In the genomic region with DNA sequence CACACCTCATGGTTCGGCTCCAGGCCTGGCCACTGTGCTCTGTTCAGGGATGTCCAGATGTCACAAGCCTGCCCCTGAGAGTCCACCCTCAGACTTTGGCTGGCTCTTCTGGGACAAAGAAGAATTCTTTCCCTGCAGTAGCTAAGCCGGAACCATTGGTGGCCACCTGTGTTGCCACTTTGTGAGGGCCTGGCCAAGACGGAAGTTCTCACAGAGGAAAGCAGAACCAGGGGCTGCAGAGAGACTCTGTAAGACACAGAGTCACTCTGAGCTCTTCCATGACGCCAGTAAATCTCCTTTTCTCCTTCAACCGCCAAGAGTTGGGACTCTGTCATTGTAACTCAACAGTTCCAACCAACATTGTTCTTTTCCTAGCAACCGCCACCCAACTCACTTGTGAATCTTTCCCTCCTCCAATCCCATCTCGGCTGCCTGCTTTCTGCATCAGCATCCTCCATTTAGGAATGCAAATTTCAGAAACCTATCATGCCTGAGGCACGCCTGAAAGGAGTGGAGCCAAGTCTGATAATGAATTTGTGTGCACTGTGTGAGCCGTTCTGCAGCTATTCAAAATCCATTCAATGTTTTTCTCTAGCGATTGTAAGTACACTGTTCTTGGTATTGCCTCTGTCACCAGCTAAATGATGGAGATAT, we compare ENCODE assay signal across 28 cellular contexts. TPM values are rescaled to one million over a fixed set of nuclear protein-coding genes. Genes with fewer than 3 reads are reported as not detected.
DNase-seq lines count a peak whose midpoint lies in the region; ATAC-seq, FAIRE-seq and TF ChIP-seq lines count a peak whose summit lies in the region.
"Had no signal": no experiment of that assay in that cellular context is flagged by ENCODE, and none has a peak within 500 bp of the region (broad histone marks: within the 10 kb centered on the region; RNA-seq: fewer than 3 reads in every experiment).

No MANE protein-coding gene starts in this region.

- no peak overlapping the region for H2BK120ac ChIP-seq in neuronal stem cell (ENCODE audit: low read depth, low read length)

- H3K27ac Mint-ChIP-seq in CD14-positive monocyte, result peak overlapping the region in 4 of 7 donors; percentile 2 to 78 (median 56)
- H3K27ac Mint-ChIP-seq in astrocyte (ENCODE audit: unreplicated experiment), result no peak overlapping the region
- H3K27ac Mint-ChIP-seq: activated CD4-positive, alpha-beta memory T cell treated with anti-CD3 and anti-CD28 coated beads, Interleukin-2, amount 10 ng/mL, durations not matched to agents 7 days and 5 days had no signal

- H3K9me3 Mint-ChIP-seq in CD14-positive monocyte (peaks cover 0 to 6% (median 0%) of the 10 kb centered on the region in 7 donors), astrocyte (ENCODE audit: unreplicated experiment) (no peaks in the 10 kb centered on the region)
- H3K9me3 Mint-ChIP-seq: activated CD4-positive, alpha-beta memory T cell treated with anti-CD3 and anti-CD28 coated beads, Interleukin-2, amount 10 ng/mL, durations not matched to agents 7 days and 5 days had no signal

- H4K91ac ChIP-seq in neuronal stem cell (ENCODE audit: low read depth, low read length, poor library complexity), result no peak overlapping the region

- H3K4me1 ChIP-seq in astrocyte (ENCODE audit: insufficient read depth, low read length) (peaks cover 22% of the 10 kb centered on the region), neuronal stem cell (ENCODE audit: control insufficient read depth in 2 of 2, insufficient read depth in 1 of 2, low read depth in 1 of 2, low read length in 2 of 2) (peaks cover 1 to 11% of the 10 kb centered on the region in 2 donors), upper lobe of right lung (no peaks in the 10 kb centered on the region)

- no peaks in the 10 kb centered on the region for H3K36me3 ChIP-seq in astrocyte (ENCODE audit: insufficient read depth, low read length)
- no peaks in the 10 kb centered on the region for H3K36me3 ChIP-seq in neuronal stem cell (replicated peaks in 1 of 2; ENCODE audit: control insufficient read depth in 2 of 2, insufficient read depth in 2 of 2, low read length in 2 of 2)
- no peaks in the 10 kb centered on the region for H3K36me3 ChIP-seq in upper lobe of right lung
- H3K36me3 ChIP-seq: gastroesophageal sphincter, ovary, vagina had no signal

- no peak overlapping the region for H4K8ac ChIP-seq in neuronal stem cell (ENCODE audit: low read depth, low read length)

- TF ChIP-seq CTCF in CD14-positive monocyte (IDR thresholded peaks at IDR 0.05), result no peak
- TF ChIP-seq CTCF in astrocyte (IDR thresholded peaks at IDR 0.05; ENCODE audit: insufficient read depth, low read depth, low read length), result no peak
- no peak for TF ChIP-seq CTCF in upper lobe of right lung (IDR thresholded peaks at IDR 0.05)

- H3K27me3 ChIP-seq in astrocyte (ENCODE audit: insufficient read depth, low read length) (peaks cover 5% of the 10 kb centered on the region), neuronal stem cell (ENCODE audit: control insufficient read depth in 3 of 3, insufficient read depth in 3 of 3, low read depth in 1 of 3, low read length in 3 of 3) (peaks cover 0 to 27% (median 0%) of the 10 kb centered on the region in 3 experiments), upper lobe of right lung (no peaks in the 10 kb centered on the region)
- H3K27me3 ChIP-seq: gastroesophageal sphincter, ovary, vagina had no signal

- no peaks in the 10 kb centered on the region for H3K79me2 ChIP-seq in astrocyte (ENCODE audit: insufficient read depth, low read length)

- H3K79me1 ChIP-seq in neuronal stem cell (ENCODE audit: low read depth, low read length), result no peaks in the 10 kb centered on the region

- H3K9me3 ChIP-seq in astrocyte (ENCODE audit: insufficient read depth, low read depth, low read length) (no peaks in the 10 kb centered on the region), neuronal stem cell (replicated peaks in 1 of 2; ENCODE audit: control insufficient read depth in 2 of 2, insufficient read depth in 1 of 2, low read depth in 1 of 2, low read length in 2 of 2) (no peaks in the 10 kb centered on the region), upper lobe of right lung (no peaks in the 10 kb centered on the region)
- H3K9me3 ChIP-seq: vagina had no signal

- H3K4me3 Mint-ChIP-seq in CD14-positive monocyte (no peak overlapping the region), astrocyte (ENCODE audit: unreplicated experiment) (no peak overlapping the region)
- H3K4me3 Mint-ChIP-seq: activated CD4-positive, alpha-beta memory T cell treated with anti-CD3 and anti-CD28 coated beads, Interleukin-2, amount 10 ng/mL, durations not matched to agents 7 days and 5 days had no signal

- no peak overlapping the region for H3K14ac ChIP-seq in neuronal stem cell (ENCODE audit: low read length)

- H3K4ac ChIP-seq in neuronal stem cell (ENCODE audit: low read length), result no peak overlapping the region

- H3K4me1 Mint-ChIP-seq in CD14-positive monocyte, result peaks cover 12% of the 10 kb centered on the region
- peaks cover 17% of the 10 kb centered on the region for H3K4me1 Mint-ChIP-seq in astrocyte (ENCODE audit: low read depth, unreplicated experiment)
- H3K4me1 Mint-ChIP-seq: activated CD4-positive, alpha-beta memory T cell treated with anti-CD3 and anti-CD28 coated beads, Interleukin-2, amount 10 ng/mL, durations not matched to agents 7 days and 5 days had no signal

- DNase-seq in CD14-positive monocyte (ENCODE audit: low spot score) (peak; percentile 48), MV-4-11 (lab: John Stamatoyannopoulos, UW) (peak; percentile 44), astrocyte (ENCODE audit: low read depth) (peak; percentile 78), neuronal stem cell (ENCODE audit: low spot score) (no peak), NCI-H187 treated with DMSO at 0.1 percent for 48 hours (lab: John Stamatoyannopoulos, UW) (no peak), upper lobe of right lung (no peak)
- no peak for DNase-seq in activated CD4-positive, alpha-beta T cell treated with anti-CD3 and anti-CD28 coated beads for 1 hour
- DNase-seq: ACHN; activated CD4-positive, alpha-beta memory T cell treated with anti-CD3 and anti-CD28 coated beads, Interleukin-2, amount 10 ng/mL, durations not matched to agents 7 days and 5 days; amniotic stem cell; central memory CD4-positive, alpha-beta T cell; DMS53; dorsolateral prefrontal cortex; HCEC 1CT; kidney; NCI-H1417 treated with DMSO at 0.1 percent for 48 hours; NCI-H2171; NCI-H748 treated with DMSO at 0.1 percent for 48 hours; ovary; PC-9; right cardiac atrium; SIG-M5; stimulated activated CD8-positive, alpha-beta memory T cell treated with anti-CD3 and anti-CD28 coated beads, Interleukin-4, amount 100 ng/mL, for 48 hours; substantia nigra had no signal

- no CpG with 5 or more reads among the region's 10 CpGs for WGBS in neuronal stem cell (ENCODE audit: extremely low coverage in 2 of 2, insufficient read length in 2 of 2, insufficient replicate concordance in 1 of 2), 2 donors

- no peak for FAIRE-seq in astrocyte (lab: Jason Lieb, UNC)
- FAIRE-seq: kidney had no signal

- H2BK5ac ChIP-seq in neuronal stem cell (ENCODE audit: low read length), result no peak overlapping the region

- no peak overlapping the region for H3K23ac ChIP-seq in neuronal stem cell (ENCODE audit: low read depth, low read length, poor library complexity)

- H3K4me3 ChIP-seq in astrocyte (ENCODE audit: insufficient read depth, low read depth, low read length) (no peak overlapping the region), neuronal stem cell (ENCODE audit: low read length in 2 of 2) (no peak overlapping the region), upper lobe of right lung (no peak overlapping the region)
- H3K4me3 ChIP-seq: dorsolateral prefrontal cortex, gastroesophageal sphincter, ovary, PC-9, vagina had no signal

- no peak overlapping the region for H2AK5ac ChIP-seq in neuronal stem cell (ENCODE audit: low read depth, low read length)

- H3K36me3 Mint-ChIP-seq in CD14-positive monocyte (no peaks in the 10 kb centered on the region), astrocyte (ENCODE audit: low read depth, unreplicated experiment) (peaks cover 2% of the 10 kb centered on the region)

- H3K4me2 ChIP-seq in astrocyte (ENCODE audit: low read length) (peak overlapping the region; percentile 22), neuronal stem cell (ENCODE audit: insufficient read depth, low read length, poor library complexity, severe bottlenecking) (no peak overlapping the region)
- H3K4me2 ChIP-seq: PC-9 had no signal

- H4K20me1 ChIP-seq in astrocyte (ENCODE audit: insufficient read depth, low read length), result no peaks in the 10 kb centered on the region

- no peak overlapping the region for H3K18ac ChIP-seq in neuronal stem cell (ENCODE audit: low read length)

- no peak overlapping the region for H2BK15ac ChIP-seq in neuronal stem cell (ENCODE audit: low read length)

- H2AFZ ChIP-seq in astrocyte (ENCODE audit: low read depth, low read length) (no peak overlapping the region), neuronal stem cell (ENCODE audit: low read length) (peak overlapping the region; percentile 72)
- H2AFZ ChIP-seq: PC-9 had no signal

- intact Hi-C loops in CD14-positive monocyte (cut with micrococcal nuclease) (no loop called here), upper lobe of right lung (cut with DNase I) (no loop called here)

- no peak for ATAC-seq in GM19463 (IDR thresholded peaks at IDR 0.05; ENCODE audit: unreplicated experiment)
- no peak for ATAC-seq in upper lobe of right lung
- ATAC-seq: gastroesophageal sphincter had no signal

- H3K27ac ChIP-seq in astrocyte (ENCODE audit: low read depth, low read length) (peak overlapping the region; percentile 24), neuronal stem cell (replicated peaks; ENCODE audit: low read length) (no peak overlapping the region), upper lobe of right lung (no peak overlapping the region)
- H3K27ac ChIP-seq: dorsolateral prefrontal cortex, epithelial cell of prostate, gastroesophageal sphincter, ovary, PC-9, vagina had no signal

- H3K9ac ChIP-seq in astrocyte (ENCODE audit: low read length), result no peak overlapping the region
- H3K9ac ChIP-seq in neuronal stem cell (ENCODE audit: low read depth, low read length, poor library complexity), result no peak overlapping the region

- H2BK12ac ChIP-seq in neuronal stem cell (ENCODE audit: low read length), result no peak overlapping the region

- H3K27me3 Mint-ChIP-seq in CD14-positive monocyte (ENCODE audit: low read depth in 3 of 3) (peaks cover 2 to 4% (median 4%) of the 10 kb centered on the region in 3 donors), astrocyte (ENCODE audit: low read depth, unreplicated experiment) (peaks cover 10% of the 10 kb centered on the region)

RNA-seq across cellular contexts. Expression of a gene that starts 37.8 kb away (rescaled TPM):
- 100 to 1,000 TPM; 214 to 226 TPM for polyA plus RNA-seq in CD14-positive monocyte
- total RNA-seq in astrocyte (181 and 188 TPM in 2 replicates), upper lobe of right lung (112 TPM)
- 221 TPM for polyA plus RNA-seq in neuronal stem cell (2013, experiment 1 of 2)
- 221 TPM for polyA plus RNA-seq in neuronal stem cell (2013, experiment 2 of 2)

RNA-seq across cellular contexts. Expression of a gene that starts 44.5 kb away (rescaled TPM):
- under 1 TPM; 0.13 to 0.30 TPM for polyA plus RNA-seq in CD14-positive monocyte
- total RNA-seq in astrocyte, result 9.4 and 10.2 TPM in 2 replicates
- 13.8 TPM for polyA plus RNA-seq in neuronal stem cell (2013, experiment 1 of 2)
- polyA plus RNA-seq in neuronal stem cell (2013, experiment 2 of 2), result 14.4 TPM
- 3.1 TPM for total RNA-seq in upper lobe of right lung

Comparison
In these comparisons a context has a peak if more than half of its experiments do, and no peak if none do; other contexts are left out.
1. DNase-seq: peak in CD14-positive monocyte (single experiment), MV-4-11 (single experiment) and astrocyte (single experiment); none in neuronal stem cell (single experiment), activated CD4-positive, alpha-beta T cell treated with anti-CD3 and anti-CD28 coated beads for 1 hour (single experiment), NCI-H187 treated with DMSO at 0.1 percent for 48 hours (single experiment) and upper lobe of right lung (single experiment).